In the genomic region with DNA sequence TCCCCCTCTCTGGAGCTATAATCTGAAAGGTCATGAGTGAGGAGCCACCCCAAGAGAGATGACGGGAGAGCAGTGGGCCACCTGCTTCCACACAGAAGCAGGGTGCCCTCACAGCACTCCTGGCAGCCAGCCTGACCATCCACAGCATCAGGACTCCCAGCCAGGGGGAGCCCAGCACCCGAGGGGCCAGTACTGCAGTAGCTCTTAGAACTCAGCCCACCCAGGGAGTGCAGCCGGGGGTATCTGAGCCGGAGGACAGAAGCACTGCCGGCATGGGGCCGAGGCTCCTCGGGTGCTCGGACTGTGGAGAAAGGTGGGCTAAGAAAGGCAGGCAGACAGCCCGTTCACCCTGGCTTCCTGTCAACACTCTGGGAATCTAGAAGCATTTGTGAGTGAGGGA, we compare ENCODE assay signal across 19 cellular contexts. TPM values are rescaled to one million over a fixed set of nuclear protein-coding genes. Genes with fewer than 3 reads are reported as not detected.
DNase-seq lines count a peak whose midpoint lies in the region; ATAC-seq and TF ChIP-seq lines count a peak whose summit lies in the region.
"Had no signal": no experiment of that assay in that cellular context is flagged by ENCODE, and none has a peak within 500 bp of the region (broad histone marks: within the 10 kb centered on the region; RNA-seq: fewer than 3 reads in every experiment).

No MANE protein-coding gene starts in this region.

- H3K14ac ChIP-seq in H9 (ENCODE audit: insufficient read depth, low read length), result no peak overlapping the region

- no peak overlapping the region for H3K56ac ChIP-seq in H9 (ENCODE audit: insufficient read length, low read depth, low read length)

- H3T11ph ChIP-seq in H9 (ENCODE audit: low read length), result no peak overlapping the region

- no peak overlapping the region for H2BK5ac ChIP-seq in H9 (ENCODE audit: insufficient read length, low read length)

- no peak overlapping the region for H3K4me3 Mint-ChIP-seq in neural progenitor cell
- H3K4me3 Mint-ChIP-seq in H9, result no peak overlapping the region
- H3K4me3 Mint-ChIP-seq: activated naive CD4-positive, alpha-beta T cell treated with anti-CD3 and anti-CD28 coated beads, Interleukin-2, amount 50 U/mL, for 24 hours had no signal

- H3K27me3 Mint-ChIP-seq in neural progenitor cell (ENCODE audit: insufficient read depth, low read depth) (peaks cover 2% of the 10 kb centered on the region), H9 (ENCODE audit: low read depth) (no peaks in the 10 kb centered on the region)
- H3K27me3 Mint-ChIP-seq: activated naive CD4-positive, alpha-beta T cell treated with anti-CD3 and anti-CD28 coated beads, Interleukin-2, amount 50 U/mL, for 24 hours had no signal

- no peaks in the 10 kb centered on the region for H4K20me1 ChIP-seq in neural progenitor cell (ENCODE audit: low read depth)
- no peaks in the 10 kb centered on the region for H4K20me1 ChIP-seq in H9 (ENCODE audit: control insufficient read depth, insufficient read depth, insufficient read length)
- H4K20me1 ChIP-seq: BLaER1 had no signal

- H3K27me3 ChIP-seq in adipocyte (replicated peaks; ENCODE audit: control insufficient read depth, insufficient read depth, low read length) (no peaks in the 10 kb centered on the region), esophagus muscularis mucosa (no peaks in the 10 kb centered on the region), neural progenitor cell (no peaks in the 10 kb centered on the region), upper lobe of left lung (no peaks in the 10 kb centered on the region), H9 (ENCODE audit: insufficient read depth, low read length) (no peaks in the 10 kb centered on the region)
- H3K27me3 ChIP-seq: BLaER1 had no signal

- H3K36me3 ChIP-seq in adipocyte (ENCODE audit: control insufficient read depth, insufficient read depth, low read length, severe bottlenecking) (peaks cover 4% of the 10 kb centered on the region), esophagus muscularis mucosa (no peaks in the 10 kb centered on the region), neural progenitor cell (no peaks in the 10 kb centered on the region), upper lobe of left lung (no peaks in the 10 kb centered on the region)
- H3K36me3 ChIP-seq: BLaER1 had no signal

- H3K4me2 ChIP-seq in neural progenitor cell, result no peak overlapping the region
- no peak overlapping the region for H3K4me2 ChIP-seq in H9 (ENCODE audit: insufficient read depth, insufficient read length, low read length)
- H3K4me2 ChIP-seq: BLaER1 had no signal

- no peak for TF ChIP-seq POLR2A in esophagus muscularis mucosa (IDR thresholded peaks at IDR 0.05; ENCODE audit: low read depth)
- TF ChIP-seq POLR2A in upper lobe of left lung (IDR thresholded peaks at IDR 0.05), result no peak

- H3K27ac ChIP-seq in esophagus muscularis mucosa (replicated peaks in 1 of 4), result peak overlapping the region; percentile 80 to 88 (median 83)
- no peak overlapping the region for H3K27ac ChIP-seq in neural progenitor cell
- peak overlapping the region; percentile 36 to 73 (median 56) for H3K27ac ChIP-seq in upper lobe of left lung
- H3K27ac ChIP-seq in H9 (ENCODE audit: insufficient read length, low read depth, low read length), result no peak overlapping the region
- H3K27ac ChIP-seq: BLaER1, epithelial cell of prostate had no signal

- peak overlapping the region; percentile 31 for H3K27ac Mint-ChIP-seq in neural progenitor cell
- H3K27ac Mint-ChIP-seq in H9, result no peak overlapping the region; a peak in 1 of 7 replicates
- H3K27ac Mint-ChIP-seq: activated naive CD4-positive, alpha-beta T cell treated with anti-CD3 and anti-CD28 coated beads, Interleukin-2, amount 50 U/mL, for 24 hours had no signal

- ATAC-seq in upper lobe of left lung (ENCODE audit: low FRiP score in 2 of 2), result no peak

- H3K9ac ChIP-seq in adipocyte (ENCODE audit: low read length) (peak overlapping the region; percentile 89), neural progenitor cell (no peak overlapping the region), H9 (ENCODE audit: extremely low read depth, insufficient read length, low read length) (no peak overlapping the region)
- H3K9ac ChIP-seq: BLaER1 had no signal

- H4K91ac ChIP-seq in H9 (ENCODE audit: insufficient read length, low read depth, low read length), result no peak overlapping the region

- no peak overlapping the region for H2BK15ac ChIP-seq in H9 (ENCODE audit: low read depth, low read length)

- no peak overlapping the region for H4K5ac ChIP-seq in H9 (ENCODE audit: insufficient read length, low read depth, low read length)

- no peak overlapping the region for H2BK120ac ChIP-seq in H9 (ENCODE audit: low read depth, low read length, poor library complexity, severe bottlenecking)

- H2BK20ac ChIP-seq in H9 (ENCODE audit: low read depth, low read length, poor library complexity, severe bottlenecking), result no peak overlapping the region

- no peaks in the 10 kb centered on the region for H3F3A ChIP-seq in neural progenitor cell (ENCODE audit: low read depth)

- no peaks in the 10 kb centered on the region for H3K79me2 ChIP-seq in neural progenitor cell (ENCODE audit: low read depth)
- no peaks in the 10 kb centered on the region for H3K79me2 ChIP-seq in H9 (ENCODE audit: insufficient read depth, low read length)

- DNase-seq in adipocyte (ENCODE audit: low read depth), result no peak
- DNase-seq in esophagus muscularis mucosa (ENCODE audit: extremely low spot score), result no peak
- peak; percentile 13 for DNase-seq in neural progenitor cell (ENCODE audit: low spot score)
- peak in 1 of 2 donors; percentile 43 for DNase-seq in upper lobe of left lung
- no peak for DNase-seq in COLO668 (lab: John Stamatoyannopoulos, UW; ENCODE audit: unreplicated experiment)
- DNase-seq in HuH-7 (ENCODE audit: low spot score), result no peak
- DNase-seq in H9, result no peak
- DNase-seq: activated CD4-positive, alpha-beta T cell treated with anti-CD3 and anti-CD28 coated beads for 48 hours; activated T-cell treated with anti-CD3 and anti-CD28 coated beads, Interleukin-2, amount 50 U/mL, for 1 hour; DMS79; hypothalamus; left cardiac atrium; NCI-H187 treated with DMSO at 0.1 percent for 48 hours; SHP77; stimulated activated CD4-positive, alpha-beta T cell treated with anti-CD3 and anti-CD28 coated beads, Interleukin-4, amount 100 ng/mL, for 1 hour; T-helper 9 cell had no signal

- peak overlapping the region; percentile 43 for H3K4me3 ChIP-seq in adipocyte (ENCODE audit: low read length)
- peak overlapping the region in 2 of 4 donors; percentile 12 to 15 for H3K4me3 ChIP-seq in esophagus muscularis mucosa
- H3K4me3 ChIP-seq in neural progenitor cell, result no peak overlapping the region
- no peak overlapping the region for H3K4me3 ChIP-seq in upper lobe of left lung
- H3K4me3 ChIP-seq: BLaER1 had no signal

- H2AFZ ChIP-seq in neural progenitor cell (replicated peaks) (no peak overlapping the region), H9 (ENCODE audit: low read length) (no peak overlapping the region)

- intact Hi-C loops in esophagus muscularis mucosa (cut with DNase I), result loop anchor here (5.0 kb wide), 1 partner anchor 124 kb away; no protein-coding TSS in a partner anchor

- H4K8ac ChIP-seq in H9 (replicated peaks; ENCODE audit: insufficient read length, low read depth, low read length), result no peak overlapping the region

- no peak overlapping the region; the same call in 1 of the 2 replicates for H3K4ac ChIP-seq in H9 (ENCODE audit: low read depth, low read length)

- H3K4me1 ChIP-seq in adipocyte (ENCODE audit: control insufficient read depth, insufficient read depth, low read length), result peaks cover 56% of the 10 kb centered on the region
- H3K4me1 ChIP-seq in esophagus muscularis mucosa, result peaks cover 20 to 79% (median 73%) of the 10 kb centered on the region in 4 donors
- H3K4me1 ChIP-seq in neural progenitor cell, result no peaks in the 10 kb centered on the region
- peaks cover 0 to 10% (median 4%) of the 10 kb centered on the region in 4 donors for H3K4me1 ChIP-seq in upper lobe of left lung
- H3K4me1 ChIP-seq in H9 (ENCODE audit: insufficient read depth, low read length), result peaks cover 2% of the 10 kb centered on the region; the same call in 1 of the 2 replicates

- H3K9me3 ChIP-seq in adipocyte (ENCODE audit: control insufficient read depth, low read length) (no peaks in the 10 kb centered on the region), esophagus muscularis mucosa (no peaks in the 10 kb centered on the region), neural progenitor cell (ENCODE audit: low read depth) (no peaks in the 10 kb centered on the region), upper lobe of left lung (no peaks in the 10 kb centered on the region), H9 (ENCODE audit: control insufficient read depth, low read depth, low read length) (no peaks in the 10 kb centered on the region)
- H3K9me3 ChIP-seq: BLaER1 had no signal

- H3K79me1 ChIP-seq in H9 (ENCODE audit: insufficient read depth, low read depth, low read length, poor library complexity, severe bottlenecking), result no peaks in the 10 kb centered on the region

- H3K36me3 Mint-ChIP-seq in neural progenitor cell (no peaks in the 10 kb centered on the region), H9 (ENCODE audit: insufficient read depth in 1 of 3, low read depth in 3 of 3) (no peaks in the 10 kb centered on the region)
- H3K36me3 Mint-ChIP-seq: activated naive CD4-positive, alpha-beta T cell treated with anti-CD3 and anti-CD28 coated beads, Interleukin-2, amount 50 U/mL, for 24 hours had no signal

- H3K18ac ChIP-seq in H9 (ENCODE audit: insufficient read length, low read depth, low read length), result no peak overlapping the region

- H3K9me3 Mint-ChIP-seq in neural progenitor cell (no peaks in the 10 kb centered on the region), H9 (no peaks in the 10 kb centered on the region)
- H3K9me3 Mint-ChIP-seq: activated naive CD4-positive, alpha-beta T cell treated with anti-CD3 and anti-CD28 coated beads, Interleukin-2, amount 50 U/mL, for 24 hours had no signal

- no peaks in the 10 kb centered on the region for H3K23me2 ChIP-seq in H9 (ENCODE audit: insufficient read length, low read depth, low read length, poor library complexity, severe bottlenecking)

- H3K4me1 Mint-ChIP-seq in neural progenitor cell (no peaks in the 10 kb centered on the region), H9 (peaks cover 10 to 16% of the 10 kb centered on the region in 2 experiments)

- TF ChIP-seq CTCF in esophagus muscularis mucosa (IDR thresholded peaks at IDR 0.05) (peak; percentile 13 to 35 (median 28)), neural progenitor cell (IDR thresholded peaks at IDR 0.05) (no peak), upper lobe of left lung (IDR thresholded peaks at IDR 0.05) (no peak), H9 (conservative IDR thresholded peaks at IDR 0.05) (no peak)

- H3K23ac ChIP-seq in H9 (ENCODE audit: insufficient read length, low read depth, low read length), result no peak overlapping the region

- 22% methylated on average over 8 of the region's 9 CpGs for WGBS in esophagus muscularis mucosa
- 57 to 70% methylated on average over 8 to 9 of the region's 9 CpGs for WGBS in upper lobe of left lung, 2 donors
- WGBS in H9 (ENCODE audit: extremely low coverage, insufficient read length, low lambda C conversion rate), result no CpG with 5 or more reads among the region's 9 CpGs

- H2AK5ac ChIP-seq in H9 (ENCODE audit: insufficient read length, low read length), result no peak overlapping the region

- no peak for TF ChIP-seq EP300 in esophagus muscularis mucosa (IDR thresholded peaks at IDR 0.05)
- no peak for TF ChIP-seq EP300 in upper lobe of left lung (IDR thresholded peaks at IDR 0.05)

- no peak overlapping the region for H2BK12ac ChIP-seq in H9 (ENCODE audit: insufficient read length, low read depth, low read length)

RNA-seq across cellular contexts. Expression of a gene that starts 25.7 kb away (rescaled TPM):
- total RNA-seq in esophagus muscularis mucosa (10 to 100 TPM in 3 of 4 donors, 1 to 10 TPM in 1; 9.1 to 21.6 (median 14.5) TPM), neural progenitor cell (ENCODE audit: low replicate concordance) (not detected in 2 replicates), upper lobe of left lung (1 to 10 TPM in 5 of 6 donors, not detected in 1; 3.2 to 9.6 (median 5.8) TPM), H9 (2021) (not detected in 2 replicates)

RNA-seq across cellular contexts. Expression of a gene that starts 27.8 kb away (rescaled TPM):
- 10 to 100 TPM in 2 of 4 donors, 1 to 10 TPM in 2; 8.1 to 11.7 (median 9.8) TPM for total RNA-seq in esophagus muscularis mucosa
- not detected in 2 replicates for total RNA-seq in neural progenitor cell (ENCODE audit: low replicate concordance)
- total RNA-seq in upper lobe of left lung, result 10 to 100 TPM in 1 of 6 donors, 1 to 10 TPM in 5; 2.1 to 11.3 (median 8.5) TPM
- not detected in 2 replicates for total RNA-seq in H9 (2021)

Comparison
In these comparisons a context has a peak if more than half of its experiments do, and no peak if none do; other contexts are left out.
1. H3K27ac ChIP-seq: peak in esophagus muscularis mucosa (4 of 4) and upper lobe of left lung (4 of 4); none in neural progenitor cell (single experiment) and H9 (single experiment).
2. CTCF ChIP-seq: peak in esophagus muscularis mucosa (3 of 3); none in neural progenitor cell (single experiment), upper lobe of left lung (0 of 6) and H9 (single experiment).